1 cellular context compared by ENCODE assay signal in genomic region chr1:182293119-182293589, GRCh38.
A peak's percentile ranks its signal among the peaks of the same experiment; 100 is the strongest.
TF ChIP-seq lines count a peak whose summit lies in the region.

No MANE protein-coding gene starts in this region.

TF ChIP-seq in HepG2, 621 proteins besides CTCF, POLR2A, EP300 and RAD21 (continued from another document and continues in another):
- TF ChIP-seq PRMT3 (CRISPR knock-in tag; IDR thresholded peaks at IDR 0.05; ENCODE audit: borderline replicate concordance, low read depth): no peak
- TF ChIP-seq KLF16 (CRISPR knock-in tag; IDR thresholded peaks at IDR 0.05): peak in 1 of 2 experiments; percentile 48; a peak in 1 of 4 replicates
- no peak for TF ChIP-seq ZC3H4 (CRISPR knock-in tag; IDR thresholded peaks at IDR 0.05; ENCODE audit: borderline replicate concordance)
- TF ChIP-seq HOXA3 (CRISPR knock-in tag; IDR thresholded peaks at IDR 0.05): peak; percentile 68; the same call in 1 of the 2 replicates
- no peak for TF ChIP-seq ZNF605 (CRISPR knock-in tag; IDR thresholded peaks at IDR 0.05)
- no peak for TF ChIP-seq HNRNPL (IDR thresholded peaks at IDR 0.05; ENCODE audit: low read depth, low read length)
- no peak for TF ChIP-seq ZNF770 (CRISPR knock-in tag; IDR thresholded peaks at IDR 0.05)
- no peak for TF ChIP-seq HMG20B (CRISPR knock-in tag; conservative IDR thresholded peaks at IDR 0.05)
- TF ChIP-seq ZNF7 (CRISPR knock-in tag; IDR thresholded peaks at IDR 0.05): no peak
- no peak for TF ChIP-seq ZFYVE20 (CRISPR knock-in tag; IDR thresholded peaks at IDR 0.05; ENCODE audit: borderline replicate concordance, low read depth)
- no peak for TF ChIP-seq ZNF850 (CRISPR knock-in tag; conservative IDR thresholded peaks at IDR 0.05)
- no peak for TF ChIP-seq EHMT2 (IDR thresholded peaks at IDR 0.05; ENCODE audit: borderline replicate concordance, low read depth, low read length)
- no peak for TF ChIP-seq PPARG (CRISPR knock-in tag; conservative IDR thresholded peaks at IDR 0.05)
- no peak for TF ChIP-seq ZNF274 (CRISPR knock-in tag; IDR thresholded peaks at IDR 0.05)
- peak; percentile 30; the same call in 1 of the 2 replicates for TF ChIP-seq REPIN1 (CRISPR knock-in tag; IDR thresholded peaks at IDR 0.05; ENCODE audit: borderline replicate concordance, low read depth)
- no peak for TF ChIP-seq CREBL2 (CRISPR knock-in tag; IDR thresholded peaks at IDR 0.05; ENCODE audit: borderline replicate concordance)
- no peak for TF ChIP-seq ZNF570 (CRISPR knock-in tag; IDR thresholded peaks at IDR 0.05; ENCODE audit: borderline replicate concordance)
- no peak for TF ChIP-seq BCL3 (CRISPR knock-in tag; IDR thresholded peaks at IDR 0.05)
- TF ChIP-seq SKIL (CRISPR knock-in tag; IDR thresholded peaks at IDR 0.05; ENCODE audit: borderline replicate concordance): no peak
- peak; percentile 90 for TF ChIP-seq GATAD2A (CRISPR knock-in tag; IDR thresholded peaks at IDR 0.05)
- no peak for TF ChIP-seq RNF219 (CRISPR knock-in tag; IDR thresholded peaks at IDR 0.05)
- no peak for TF ChIP-seq NFE2L1 (CRISPR knock-in tag; IDR thresholded peaks at IDR 0.05; ENCODE audit: borderline replicate concordance)
- TF ChIP-seq MTERF4 (CRISPR knock-in tag; IDR thresholded peaks at IDR 0.05): no peak
- TF ChIP-seq ZNF44 (CRISPR knock-in tag; IDR thresholded peaks at IDR 0.05): no peak
- TF ChIP-seq ZNF18 (CRISPR knock-in tag; IDR thresholded peaks at IDR 0.05; ENCODE audit: insufficient replicate concordance): no peak
- TF ChIP-seq ATF7-NPFF (CRISPR knock-in tag; IDR thresholded peaks at IDR 0.05; ENCODE audit: low read depth): no peak
- no peak for TF ChIP-seq ZNF720 (CRISPR knock-in tag; IDR thresholded peaks at IDR 0.05)
- no peak for TF ChIP-seq GLI4 (CRISPR knock-in tag; IDR thresholded peaks at IDR 0.05; ENCODE audit: borderline replicate concordance)
- TF ChIP-seq FLYWCH1 (CRISPR knock-in tag; IDR thresholded peaks at IDR 0.05): no peak
- no peak; the same call in 1 of the 2 replicates for TF ChIP-seq ZNF691 (CRISPR knock-in tag; IDR thresholded peaks at IDR 0.05; ENCODE audit: borderline replicate concordance, low read depth)
- TF ChIP-seq GMEB2 (CRISPR knock-in tag; IDR thresholded peaks at IDR 0.05; ENCODE audit: low read depth): no peak
- TF ChIP-seq U2AF1 (optimal IDR thresholded peaks at IDR 0.05; ENCODE audit: low read depth, low read length): no peak
- TF ChIP-seq ZNF10 (CRISPR knock-in tag; IDR thresholded peaks at IDR 0.05; ENCODE audit: borderline replicate concordance, low read depth): no peak
- TF ChIP-seq PAF1 (CRISPR knock-in tag; IDR thresholded peaks at IDR 0.05): no peak
- no peak for TF ChIP-seq ZNF326 (CRISPR knock-in tag; IDR thresholded peaks at IDR 0.05; ENCODE audit: borderline replicate concordance)
- peak; percentile 82 for TF ChIP-seq TAF1 (CRISPR knock-in tag; IDR thresholded peaks at IDR 0.05)
- TF ChIP-seq CREB1 (IDR thresholded peaks at IDR 0.05): peak; percentile 5; the same call in 1 of the 2 replicates
- no peak for TF ChIP-seq CREB1 (CRISPR knock-in tag; IDR thresholded peaks at IDR 0.05)
- peak; percentile 38; the same call in 1 of the 2 replicates for TF ChIP-seq THAP11 (CRISPR knock-in tag; IDR thresholded peaks at IDR 0.05)
- TF ChIP-seq DPF2 (CRISPR knock-in tag; IDR thresholded peaks at IDR 0.05; ENCODE audit: borderline replicate concordance, low read depth): no peak
- TF ChIP-seq ZNF776 (CRISPR knock-in tag; IDR thresholded peaks at IDR 0.05): no peak
- no peak for TF ChIP-seq SUZ12 (IDR thresholded peaks at IDR 0.05; ENCODE audit: low read depth, low read length)
- TF ChIP-seq PITX1 (CRISPR knock-in tag; IDR thresholded peaks at IDR 0.05): 0 out of 2 replicates have a peak, but pooled peaks have one; percentile 20
- TF ChIP-seq ZNF282 (IDR thresholded peaks at IDR 0.05; ENCODE audit: partially characterized antibody): no peak
- TF ChIP-seq ZFP82 (CRISPR knock-in tag; IDR thresholded peaks at IDR 0.05; ENCODE audit: borderline replicate concordance): no peak
- TF ChIP-seq ZNF317 (CRISPR knock-in tag; IDR thresholded peaks at IDR 0.05): no peak
- TF ChIP-seq ZNF34 (CRISPR knock-in tag; IDR thresholded peaks at IDR 0.05; ENCODE audit: borderline replicate concordance): no peak
- TF ChIP-seq ZNF782 (CRISPR knock-in tag; IDR thresholded peaks at IDR 0.05; ENCODE audit: borderline replicate concordance): no peak
- TF ChIP-seq JUN (CRISPR knock-in tag; IDR thresholded peaks at IDR 0.05): no peak
- TF ChIP-seq TFDP1 (CRISPR knock-in tag; IDR thresholded peaks at IDR 0.05; ENCODE audit: borderline replicate concordance): no peak
- TF ChIP-seq PAWR (CRISPR knock-in tag; IDR thresholded peaks at IDR 0.05; ENCODE audit: borderline replicate concordance): no peak
- no peak for TF ChIP-seq ZBTB46 (CRISPR knock-in tag; IDR thresholded peaks at IDR 0.05; ENCODE audit: borderline replicate concordance)
- TF ChIP-seq CBFB (CRISPR knock-in tag; IDR thresholded peaks at IDR 0.05): no peak
- TF ChIP-seq ZNF615 (CRISPR knock-in tag; IDR thresholded peaks at IDR 0.05; ENCODE audit: borderline replicate concordance): no peak
- no peak for TF ChIP-seq NR0B2 (CRISPR knock-in tag; IDR thresholded peaks at IDR 0.05)
- no peak for TF ChIP-seq TMF1 (CRISPR knock-in tag; IDR thresholded peaks at IDR 0.05; ENCODE audit: low read depth)
- no peak for TF ChIP-seq IKZF1 (IDR thresholded peaks at IDR 0.05)
